ENCODE assay signal across 10 cellular contexts in the genomic region with DNA sequence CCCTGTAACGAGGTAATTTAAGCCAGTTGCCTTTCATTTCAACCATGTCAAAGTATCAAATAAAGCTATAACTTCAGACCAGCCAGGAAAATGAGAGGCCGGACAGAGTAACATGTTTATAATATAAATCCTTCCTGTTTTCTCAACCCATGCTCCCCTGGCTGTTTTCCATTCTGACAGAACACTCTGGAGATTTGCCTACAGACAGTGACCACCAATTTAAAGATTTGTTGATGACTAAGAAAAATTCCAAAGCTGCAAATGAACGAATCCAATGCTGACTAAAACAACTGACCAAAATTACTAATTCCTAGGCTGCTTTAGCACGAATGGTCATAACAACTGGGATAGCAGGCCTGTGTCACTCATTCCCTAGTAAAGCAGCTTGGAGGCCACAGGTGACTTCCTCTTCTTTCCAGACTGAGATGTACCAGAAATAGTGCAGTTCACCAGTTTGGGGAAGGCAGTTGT.
DNase-seq lines count a peak whose midpoint lies in the region; ATAC-seq lines count a peak whose summit lies in the region.
"Had no signal": no experiment of that assay in that cellular context is flagged by ENCODE, and none has a peak within 500 bp of the region (broad histone marks: within the 10 kb centered on the region; RNA-seq: fewer than 3 reads in every experiment).

No MANE protein-coding gene starts in this region.

- no peak overlapping the region for H3K4me3 ChIP-seq in skeletal muscle cell (ENCODE audit: low read depth, low read length)

- DNase-seq in GM04504 (ENCODE audit: low read depth), result peak; percentile 96
- DNase-seq in T1000 (lab: John Stamatoyannopoulos, UW), result peak; percentile 21
- peak; percentile 84 for DNase-seq in fibroblast of the conjunctiva (ENCODE audit: low read depth)
- DNase-seq in skeletal muscle cell (ENCODE audit: low read depth), result peak; percentile 88
- DNase-seq in GOT3 (lab: John Stamatoyannopoulos, UW), result no peak
- no peak for DNase-seq in midbrain (lab: John Stamatoyannopoulos, UW)
- DNase-seq in DMS 273 treated with DMSO at 0.1 percent for 48 hours (lab: John Stamatoyannopoulos, UW), result no peak
- DNase-seq: activated naive CD8-positive, alpha-beta T cell treated with anti-CD3 and anti-CD28 coated beads, Interleukin-2, amount 10 ng/mL, durations not matched to agents 7 days and 5 days; NCI-H2107 had no signal

- ATAC-seq in GM19463 (IDR thresholded peaks at IDR 0.05; ENCODE audit: unreplicated experiment), result no peak

Comparison
In these comparisons a context has a peak if more than half of its experiments do, and no peak if none do; other contexts are left out.
1. DNase-seq: peak in GM04504 (single experiment), T1000 (single experiment), fibroblast of the conjunctiva (single experiment) and skeletal muscle cell (single experiment); none in GOT3 (single experiment), midbrain (single experiment) and DMS 273 treated with DMSO at 0.1 percent for 48 hours (single experiment).